9 cellular contexts compared by ENCODE assay signal in the genomic region with DNA sequence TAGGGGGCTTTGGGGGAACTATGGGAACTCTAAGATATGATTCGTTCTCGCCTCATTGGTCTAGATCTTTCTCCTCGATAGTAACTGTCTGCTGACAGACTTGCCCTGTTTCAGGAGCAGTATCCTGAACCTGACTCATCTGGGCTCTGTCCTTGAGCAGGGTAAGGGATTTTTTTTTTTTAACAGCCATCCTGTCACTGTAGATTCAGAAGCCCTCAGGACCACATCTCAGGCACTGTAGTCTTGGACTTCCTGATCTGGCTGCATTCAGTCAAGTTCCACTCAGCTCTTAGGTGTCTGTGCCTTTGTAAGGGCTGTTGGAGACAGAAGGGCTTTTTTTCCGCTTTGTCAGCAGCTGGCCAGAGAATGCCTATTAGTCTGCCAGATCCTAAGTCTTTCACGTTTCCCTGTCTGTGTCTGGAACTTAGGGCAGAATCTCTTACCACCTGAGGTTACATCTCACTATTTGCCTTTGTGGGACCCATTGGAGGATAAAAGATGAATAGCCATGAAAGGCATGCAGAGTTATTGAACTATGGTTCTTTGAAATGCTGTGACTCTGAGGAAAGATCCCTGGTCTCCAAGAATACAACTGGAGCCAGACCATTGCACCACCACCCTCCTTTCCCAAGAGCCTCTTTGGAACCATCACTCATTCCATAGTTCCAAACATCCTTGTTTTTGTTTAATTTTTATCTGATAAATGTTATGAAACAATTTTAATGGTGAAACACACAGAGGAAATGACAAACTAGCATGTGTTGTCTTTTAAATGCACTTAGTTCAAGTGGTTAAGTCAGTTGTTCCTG. TPM values are rescaled to one million over a fixed set of nuclear protein-coding genes. Genes with fewer than 3 reads are reported as not detected.
A peak's percentile ranks its signal among the peaks of the same experiment; 100 is the strongest.
DNase-seq lines count a peak whose midpoint lies in the region; ATAC-seq and TF ChIP-seq lines count a peak whose summit lies in the region.
"Had no signal": no experiment of that assay in that cellular context is flagged by ENCODE, and none has a peak within 500 bp of the region (broad histone marks: within the 10 kb centered on the region; RNA-seq: fewer than 3 reads in every experiment).

No MANE protein-coding gene starts in this region.

- peaks cover 19% of the 10 kb centered on the region for H3K27me3 Mint-ChIP-seq in activated CD8-positive, alpha-beta memory T cell treated with anti-CD3 and anti-CD28 coated beads, Interleukin-2, amount 10 ng/mL, durations not matched to agents 7 days and 5 days

- H3K27me3 ChIP-seq in brain microvascular endothelial cell (replicated peaks), result no peaks in the 10 kb centered on the region
- no peaks in the 10 kb centered on the region for H3K27me3 ChIP-seq in left lung

- no peak for TF ChIP-seq CTCF in brain microvascular endothelial cell (IDR thresholded peaks at IDR 0.05; ENCODE audit: low read depth, low read length, missing control alignments)
- TF ChIP-seq CTCF in left lung (IDR thresholded peaks at IDR 0.05), result no peak

- intact Hi-C loops in left lung (cut with DNase I), result no loop called here

- H3K27ac ChIP-seq in brain microvascular endothelial cell (peak overlapping the region; percentile 65), left lung (peak overlapping the region; percentile 60 to 77), urinary bladder (ENCODE audit: low read depth) (peak overlapping the region; percentile 51)

- H3K4me3 ChIP-seq in brain microvascular endothelial cell (ENCODE audit: low read depth, low read length), result no peak overlapping the region
- no peak overlapping the region for H3K4me3 ChIP-seq in left lung
- no peak overlapping the region for H3K4me3 ChIP-seq in urinary bladder (ENCODE audit: low read depth, low read length)

- ATAC-seq in activated CD8-positive, alpha-beta memory T cell treated with anti-CD3 and anti-CD28 coated beads, Interleukin-2, amount 10 ng/mL, durations not matched to agents 7 days and 5 days, result peak; percentile 20
- peak; percentile 39 for ATAC-seq in left lung

- DNase-seq in activated CD8-positive, alpha-beta memory T cell treated with anti-CD3 and anti-CD28 coated beads, Interleukin-2, amount 10 ng/mL, durations not matched to agents 7 days and 5 days, result no peak
- no peak for DNase-seq in activated CD8-positive, alpha-beta memory T cell treated with anti-CD3 and anti-CD28 coated beads, Interleukin-2, amount 50 U/mL, for 48 hours
- peak; percentile 71 for DNase-seq in brain microvascular endothelial cell
- no peak for DNase-seq in left lung
- DNase-seq in activated CD4-positive, alpha-beta T cell treated with anti-CD3 and anti-CD28 coated beads for 4 hours, result no peak
- DNase-seq in GM19238 (ENCODE audit: insufficient read length, low spot score), result no peak
- no peak for DNase-seq in NCI-H748 (lab: John Stamatoyannopoulos, UW; ENCODE audit: unreplicated experiment)
- DNase-seq: T-helper 2 cell had no signal

- peaks cover 57 to 87% of the 10 kb centered on the region in 2 donors for H3K4me1 ChIP-seq in left lung
- H3K4me1 ChIP-seq in urinary bladder (ENCODE audit: insufficient read depth), result peaks cover 4% of the 10 kb centered on the region

- H3K9me3 ChIP-seq in left lung, result no peaks in the 10 kb centered on the region

- in situ Hi-C loops in brain microvascular endothelial cell (cut with HindIII; ENCODE audit: low pct_ligation_motif_present, low sequenced_read_pairs), result no loop called here

- H3K36me3 ChIP-seq in brain microvascular endothelial cell (replicated peaks), result no peaks in the 10 kb centered on the region
- no peaks in the 10 kb centered on the region for H3K36me3 ChIP-seq in left lung
- H3K36me3 ChIP-seq in urinary bladder (ENCODE audit: insufficient read depth), result no peaks in the 10 kb centered on the region

- H3K36me3 Mint-ChIP-seq in activated CD8-positive, alpha-beta memory T cell treated with anti-CD3 and anti-CD28 coated beads, Interleukin-2, amount 10 ng/mL, durations not matched to agents 7 days and 5 days, result no peaks in the 10 kb centered on the region

- H3K4me1 Mint-ChIP-seq in activated CD8-positive, alpha-beta memory T cell treated with anti-CD3 and anti-CD28 coated beads, Interleukin-2, amount 10 ng/mL, durations not matched to agents 7 days and 5 days, result peaks cover 8% of the 10 kb centered on the region

- CTCF ChIA-PET in activated CD8-positive, alpha-beta memory T cell treated with anti-CD3 and anti-CD28 coated beads, Interleukin-2, amount 10 ng/mL, durations not matched to agents 7 days and 5 days (lab: Charles Lee), result interaction anchor here (1.2 kb wide), 1 partner anchor 13 kb away, joined by 4 read pairs; no protein-coding TSS in a partner anchor

- H3K9me3 Mint-ChIP-seq in activated CD8-positive, alpha-beta memory T cell treated with anti-CD3 and anti-CD28 coated beads, Interleukin-2, amount 10 ng/mL, durations not matched to agents 7 days and 5 days (ENCODE audit: low read depth), result no peaks in the 10 kb centered on the region

- WGBS in urinary bladder, result 47% methylated on average over 5 of the region's 5 CpGs

- no peak overlapping the region for H3K4me3 Mint-ChIP-seq in activated CD8-positive, alpha-beta memory T cell treated with anti-CD3 and anti-CD28 coated beads, Interleukin-2, amount 10 ng/mL, durations not matched to agents 7 days and 5 days

- no peak overlapping the region for H3K27ac Mint-ChIP-seq in activated CD8-positive, alpha-beta memory T cell treated with anti-CD3 and anti-CD28 coated beads, Interleukin-2, amount 10 ng/mL, durations not matched to agents 7 days and 5 days

RNA-seq across cellular contexts. Expression of a gene that starts 49.7 kb away (rescaled TPM):
- 100 to 1,000 TPM; 319 to 488 TPM for total RNA-seq in activated CD8-positive, alpha-beta memory T cell treated with anti-CD3 and anti-CD28 coated beads, Interleukin-2, amount 10 ng/mL, durations not matched to agents 7 days and 5 days
- total RNA-seq in left lung, result 100 to 1,000 TPM; 358 to 385 TPM
- 476 TPM for total RNA-seq in urinary bladder
- 93.0 TPM for polyA plus RNA-seq in urinary bladder
